Comparison of ENCODE assay signal across 8 cellular contexts in the genomic region with DNA sequence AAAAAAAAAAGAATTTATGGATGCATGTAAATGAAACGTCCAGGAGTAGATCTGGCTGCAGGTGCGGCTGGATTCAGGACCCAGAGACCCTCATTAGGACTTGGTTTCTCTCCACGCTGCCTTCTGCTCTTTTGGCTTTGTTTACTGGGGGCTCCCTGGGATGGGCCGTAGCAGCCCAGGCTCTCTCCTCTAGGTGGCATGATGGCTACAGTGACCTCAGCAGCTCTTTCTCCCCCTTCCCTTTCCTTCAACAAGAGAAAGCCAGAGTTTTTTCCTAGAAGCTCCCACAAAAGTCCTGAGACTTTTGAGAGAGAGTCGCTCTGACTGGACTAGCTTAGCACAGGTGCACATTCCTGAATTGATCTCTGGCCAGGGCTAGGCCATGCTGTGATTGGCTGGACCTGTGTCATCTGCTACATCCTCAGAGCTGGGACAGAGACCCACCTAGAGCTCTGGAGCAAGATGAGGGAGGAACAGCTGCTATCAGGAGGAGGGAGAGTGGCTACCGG.
DNase-seq lines count a peak whose midpoint lies in the region; ATAC-seq, FAIRE-seq and TF ChIP-seq lines count a peak whose summit lies in the region.

No MANE protein-coding gene starts in this region.

- H3K79me2 ChIP-seq in DND-41 (ENCODE audit: insufficient read depth, low read length) = no peaks in the 10 kb centered on the region

- H3K36me3 ChIP-seq in DND-41 (ENCODE audit: insufficient read depth, low read length) (no peaks in the 10 kb centered on the region), esophagus muscularis mucosa (peaks cover 0 to 21% (median 3%) of the 10 kb centered on the region in 4 donors), mucosa of rectum (ENCODE audit: control insufficient read depth in 2 of 2, insufficient read depth in 2 of 2, low read length in 2 of 2) (no peaks in the 10 kb centered on the region)

- H2AFZ ChIP-seq in DND-41 (ENCODE audit: low read depth, low read length) = no peak overlapping the region

- H4K20me1 ChIP-seq in DND-41 (ENCODE audit: insufficient read depth, low read length) = no peaks in the 10 kb centered on the region

- H3K9me3 ChIP-seq in DND-41 (ENCODE audit: insufficient read depth, low read length, severe bottlenecking) (no peaks in the 10 kb centered on the region), esophagus muscularis mucosa (no peaks in the 10 kb centered on the region), mucosa of rectum (ENCODE audit: control insufficient read depth in 2 of 2, low read length in 2 of 2) (no peaks in the 10 kb centered on the region)

- no peak overlapping the region for H3K9ac ChIP-seq in DND-41 (ENCODE audit: low read depth, low read length)
- H3K9ac ChIP-seq in mucosa of rectum (ENCODE audit: low read depth in 1 of 2, low read length in 2 of 2) = peak overlapping the region; percentile 48 to 68

- peak; percentile 6 for DNase-seq in DND-41
- DNase-seq in GM20000 (ENCODE audit: low spot score) = peak; percentile 61
- DNase-seq in HTR-8/SVneo (ENCODE audit: insufficient read length, low spot score) = peak; percentile 27
- DNase-seq in activated CD4-positive, alpha-beta T cell treated with anti-CD3 and anti-CD28 coated beads for 48 hours = peak; percentile 32
- DNase-seq in esophagus muscularis mucosa (ENCODE audit: extremely low spot score) = no peak
- DNase-seq in urothelium cell line (ENCODE audit: low spot score) = peak; percentile 26
- DNase-seq in DMS79 (lab: John Stamatoyannopoulos, UW) = no peak

- TF ChIP-seq CTCF in DND-41 (IDR thresholded peaks at IDR 0.05; ENCODE audit: borderline replicate concordance, extremely low read depth, low read length, poor library complexity, severe bottlenecking) (peak; percentile 53), GM20000 (IDR thresholded peaks at IDR 0.05; ENCODE audit: extremely low read depth, missing control alignments) (peak; percentile 70), esophagus muscularis mucosa (IDR thresholded peaks at IDR 0.05) (peak; percentile 64 to 70 (median 69))

- H3K27ac ChIP-seq in DND-41 (ENCODE audit: low read length) = no peak overlapping the region
- H3K27ac ChIP-seq in esophagus muscularis mucosa (replicated peaks in 1 of 4) = peak overlapping the region in 2 of 4 donors; percentile 69 to 73
- H3K27ac ChIP-seq in mucosa of rectum (ENCODE audit: low read depth in 2 of 2, low read length in 2 of 2) = peak overlapping the region; percentile 74 to 79

- no peak for TF ChIP-seq EP300 in esophagus muscularis mucosa (IDR thresholded peaks at IDR 0.05)

- H3K4me3 ChIP-seq in DND-41 (ENCODE audit: low read depth in 1 of 2, low read length in 2 of 2) (no peak overlapping the region), esophagus muscularis mucosa (no peak overlapping the region), mucosa of rectum (ENCODE audit: low read length in 2 of 2) (peak overlapping the region; percentile 4 to 32)

- FAIRE-seq in HTR-8/SVneo (lab: Jason Lieb, UNC) (no peak), urothelium cell line (lab: Jason Lieb, UNC) (no peak)

- 35% methylated on average over 6 of the region's 6 CpGs for WGBS in esophagus muscularis mucosa

- H3K27me3 ChIP-seq in DND-41 (ENCODE audit: insufficient read depth, low read length, poor library complexity) (peaks cover 10% of the 10 kb centered on the region), esophagus muscularis mucosa (no peaks in the 10 kb centered on the region), mucosa of rectum (ENCODE audit: control insufficient read depth in 2 of 2, insufficient read depth in 2 of 2, low read length in 2 of 2) (no peaks in the 10 kb centered on the region)

- ATAC-seq in DND-41 (ENCODE audit: insufficient read depth, low read depth) = peak; percentile 52; the same call in 1 of the 3 replicates

- TF ChIP-seq POLR2A in esophagus muscularis mucosa (IDR thresholded peaks at IDR 0.05; ENCODE audit: low read depth) = no peak

- H3K4me1 ChIP-seq in DND-41 (ENCODE audit: insufficient read depth, low read length) (peaks cover 12% of the 10 kb centered on the region), esophagus muscularis mucosa (peaks cover 25 to 30% (median 26%) of the 10 kb centered on the region in 4 donors), mucosa of rectum (ENCODE audit: control insufficient read depth in 2 of 2, insufficient read depth in 2 of 2, low read length in 2 of 2) (peaks cover 32 to 47% of the 10 kb centered on the region in 2 donors)

- intact Hi-C loops in esophagus muscularis mucosa (cut with DNase I) = loop anchor here (5.0 to 10.0 kb wide), 3 partner anchors 59 to 88 kb away; a partner anchor contains a TSS

- H3K4me2 ChIP-seq in DND-41 (ENCODE audit: insufficient read depth, low read length) = no peak overlapping the region

Comparison
In these comparisons a context has a peak if more than half of its experiments do, and no peak if none do; other contexts are left out.
1. DNase-seq: peak in DND-41 (single experiment), GM20000 (single experiment), HTR-8/SVneo (single experiment), activated CD4-positive, alpha-beta T cell treated with anti-CD3 and anti-CD28 coated beads for 48 hours (single experiment) and urothelium cell line (single experiment); none in esophagus muscularis mucosa (single experiment) and DMS79 (single experiment).
2. H3K4me3 ChIP-seq: peak in mucosa of rectum (2 of 2); none in DND-41 (0 of 2) and esophagus muscularis mucosa (0 of 4).
3. Peak in every context shown above with its lines, with median percentiles within 50 percentile points of each other: CTCF ChIP-seq.